ENCODE assay signal across 26 cellular contexts in genomic region chr13:93326427-93326826, GRCh38.
A peak's percentile ranks its signal among the peaks of the same experiment; 100 is the strongest.
DNase-seq lines count a peak whose midpoint lies in the region; ATAC-seq, FAIRE-seq and TF ChIP-seq lines count a peak whose summit lies in the region.
"Had no signal": no experiment of that assay in that cellular context is flagged by ENCODE, and none has a peak within 500 bp of the region (broad histone marks: within the 10 kb centered on the region; RNA-seq: fewer than 3 reads in every experiment).

No MANE protein-coding gene starts in this region.

- WGBS in K562 (ENCODE audit: insufficient coverage, low coverage, missing lambda C conversion rate) = under 1% methylated on average over 6 of the region's 6 CpGs
- 70% methylated on average over 6 of the region's 6 CpGs for WGBS in hepatocyte (ENCODE audit: low lambda C conversion rate, missing lambda C conversion rate)

- H3K79me2 ChIP-seq in K562 (ENCODE audit: control insufficient read depth, insufficient read depth, low read length) (no peaks in the 10 kb centered on the region), hepatocyte (peaks cover 72% of the 10 kb centered on the region)

- no peaks in the 10 kb centered on the region for H3K9me1 ChIP-seq in K562 (ENCODE audit: control insufficient read depth, insufficient read depth, low read length)

- no peak for TF ChIP-seq CTCF in K562 (IDR thresholded peaks at IDR 0.05 in 2 of 3, conservative IDR thresholded peaks at IDR 0.05 in 1 of 3; ENCODE audit: insufficient read depth in 2 of 3, low read depth in 1 of 3, low read length in 3 of 3)
- TF ChIP-seq CTCF in hepatocyte (IDR thresholded peaks at IDR 0.05; ENCODE audit: poor library complexity) = no peak
- no peak for TF ChIP-seq CTCF in type B pancreatic cell (conservative IDR thresholded peaks at IDR 0.05)

- H3K36me3 ChIP-seq in K562 (ENCODE audit: control insufficient read depth, insufficient read depth, low read length) = no peaks in the 10 kb centered on the region
- no peaks in the 10 kb centered on the region for H3K36me3 ChIP-seq in hepatocyte (replicated peaks; ENCODE audit: insufficient read depth, low read depth)
- H3K36me3 ChIP-seq: BE2C, BLaER1 had no signal

- intact Hi-C loops in K562 (cut with micrococcal nuclease) = no loop called here

- H3K4me1 ChIP-seq in K562 (replicated peaks in 1 of 2; ENCODE audit: control insufficient read depth in 2 of 2, insufficient read depth in 2 of 2, low read length in 2 of 2) (no peaks in the 10 kb centered on the region), hepatocyte (ENCODE audit: insufficient read depth) (peaks cover 15% of the 10 kb centered on the region)
- H3K4me1 ChIP-seq: BLaER1 had no signal

- H3K27me3 ChIP-seq in K562 (ENCODE audit: control insufficient read depth in 2 of 2, insufficient read depth in 2 of 2, low read length in 2 of 2) (no peaks in the 10 kb centered on the region), hepatocyte (no peaks in the 10 kb centered on the region)
- H3K27me3 ChIP-seq: BE2C, BLaER1 had no signal

- no TSS peak for BruUV-seq in K562 (replicated peaks; lab: Mats Ljungman, UMichigan)

- no peak overlapping the region for H3K4me3 Mint-ChIP-seq in type B pancreatic cell
- H3K4me3 Mint-ChIP-seq: CD14-positive monocyte; CD4-positive, alpha-beta memory T cell; CD4-positive, CD25-positive, alpha-beta regulatory T cell; CD8-positive, alpha-beta memory T cell had no signal

- H3K36me3 Mint-ChIP-seq in type B pancreatic cell = peaks cover 4% of the 10 kb centered on the region
- H3K36me3 Mint-ChIP-seq: CD14-positive monocyte; CD4-positive, alpha-beta memory T cell; CD4-positive, CD25-positive, alpha-beta regulatory T cell; CD8-positive, alpha-beta memory T cell had no signal

- H3K4me2 ChIP-seq in K562 (ENCODE audit: insufficient read depth, low read length) (no peak overlapping the region), hepatocyte (no peak overlapping the region)
- H3K4me2 ChIP-seq: BLaER1 had no signal

- no peaks in the 10 kb centered on the region for H3K27me3 Mint-ChIP-seq in type B pancreatic cell
- H3K27me3 Mint-ChIP-seq: CD4-positive, CD25-positive, alpha-beta regulatory T cell; CD8-positive, alpha-beta memory T cell had no signal

- no peak for TF ChIP-seq POLR2A in K562 (conservative IDR thresholded peaks at IDR 0.05)

- H3K9me3 ChIP-seq in K562 (replicated peaks; ENCODE audit: control insufficient read depth, insufficient read depth, low read depth, low read length) = no peaks in the 10 kb centered on the region
- no peaks in the 10 kb centered on the region for H3K9me3 ChIP-seq in hepatocyte (ENCODE audit: low read depth)
- H3K9me3 ChIP-seq: BE2C, BLaER1 had no signal

- H3K27ac ChIP-seq in K562 (ENCODE audit: extremely low read depth, low read depth, low read length) (no peak overlapping the region), hepatocyte (peak overlapping the region; percentile 61)
- H3K27ac ChIP-seq: BLaER1 had no signal

- H3K9me2 ChIP-seq in hepatocyte (replicated peaks; ENCODE audit: insufficient read depth) = no peaks in the 10 kb centered on the region

- H3K9ac ChIP-seq in K562 (ENCODE audit: insufficient read depth in 1 of 2, low read depth in 2 of 2, low read length in 2 of 2) = no peak overlapping the region
- H3K9ac ChIP-seq: BLaER1 had no signal

- H4K20me1 ChIP-seq in K562 (replicated peaks; ENCODE audit: control insufficient read depth, insufficient read depth, low read length) = no peaks in the 10 kb centered on the region
- H4K20me1 ChIP-seq in hepatocyte (ENCODE audit: insufficient read depth, poor library complexity, severe bottlenecking) = no peaks in the 10 kb centered on the region
- H4K20me1 ChIP-seq: BLaER1 had no signal

- POLR2A ChIA-PET in K562 (lab: Yijun Ruan, JAX) = interaction anchor here (0.8 to 3.9 kb wide), 5 partner anchors 10 to 23 kb away, joined by 3 to 19 read pairs (median 4); no protein-coding TSS in a partner anchor

- no peak overlapping the region for H2AFZ ChIP-seq in K562 (ENCODE audit: low read depth, low read length)
- no peak overlapping the region for H2AFZ ChIP-seq in hepatocyte

- no peak for TF ChIP-seq RAD21 in K562 (CRISPR knock-in tag; conservative IDR thresholded peaks at IDR 0.05 in 1 of 2, IDR thresholded peaks at IDR 0.05 in 1 of 2)

- no peak for TF ChIP-seq EP300 in K562 (IDR thresholded peaks at IDR 0.05; ENCODE audit: low read length)

- FAIRE-seq in K562 (lab: Jason Lieb, UNC) = no peak
- FAIRE-seq: A204.1, GM12878, GM12892, GM18507 had no signal

- peaks cover 22% of the 10 kb centered on the region for H3K4me1 Mint-ChIP-seq in type B pancreatic cell (ENCODE audit: unreplicated experiment)
- H3K4me1 Mint-ChIP-seq: CD14-positive monocyte; CD4-positive, alpha-beta memory T cell; CD4-positive, CD25-positive, alpha-beta regulatory T cell; CD8-positive, alpha-beta memory T cell had no signal

- H3K27ac Mint-ChIP-seq in type B pancreatic cell = peak overlapping the region; percentile 3
- H3K27ac Mint-ChIP-seq: CD14-positive monocyte; CD4-positive, alpha-beta memory T cell; CD4-positive, CD25-positive, alpha-beta regulatory T cell; CD8-positive, alpha-beta memory T cell had no signal

- in situ Hi-C loops in K562 (cut with MboI) = no loop called here

- peaks cover 15% of the 10 kb centered on the region for H3K9me3 Mint-ChIP-seq in type B pancreatic cell
- H3K9me3 Mint-ChIP-seq: CD4-positive, alpha-beta memory T cell had no signal

- H3K4me3 ChIP-seq in K562 = no peak overlapping the region
- no peak overlapping the region for H3K4me3 ChIP-seq in hepatocyte
- H3K4me3 ChIP-seq: BLaER1, GM12878 had no signal

- no peak; the same call in 2 of the 3 replicates for ATAC-seq in K562
- ATAC-seq: GM12878 had no signal

- CTCF ChIA-PET in K562 (lab: Yijun Ruan, JAX; ENCODE audit: low intra/inter-chr PET ratio) = no interaction called here

- DNase-seq in K562 (ENCODE audit: extremely low read depth in 1 of 4, low spot score in 3 of 4) (no peak), hepatocyte (ENCODE audit: low spot score) (no peak), type B pancreatic cell (ENCODE audit: extremely low spot score, unreplicated experiment) (no peak), kidney glomerular epithelial cell (lab: John Stamatoyannopoulos, UW) (no peak), NCI-H2081 (lab: John Stamatoyannopoulos, UW) (no peak)
- DNase-seq: 8988T; ACHN; C1 segment of cervical spinal cord; CD4-positive, alpha-beta memory T cell; CD4-positive, CD25-positive, alpha-beta regulatory T cell; CD8-positive, alpha-beta memory T cell; COR-L47; DMS 273 treated with DMSO at 0.1 percent for 48 hours; DMS153; DMS53; DMS79; DND-41; EL; GDM1 had no signal

TF ChIP-seq in K562, 482 proteins besides CTCF, POLR2A, EP300 and RAD21:
- TF ChIP-seq MAFK (IDR thresholded peaks at IDR 0.05; ENCODE audit: low read length) = peak; percentile 9; the same call in 1 of the 2 replicates
- no peak for TF ChIP-seq TGIF2 (CRISPR knock-in tag; IDR thresholded peaks at IDR 0.05)
